ENCODE assay signal across 19 cellular contexts in the genomic region with DNA sequence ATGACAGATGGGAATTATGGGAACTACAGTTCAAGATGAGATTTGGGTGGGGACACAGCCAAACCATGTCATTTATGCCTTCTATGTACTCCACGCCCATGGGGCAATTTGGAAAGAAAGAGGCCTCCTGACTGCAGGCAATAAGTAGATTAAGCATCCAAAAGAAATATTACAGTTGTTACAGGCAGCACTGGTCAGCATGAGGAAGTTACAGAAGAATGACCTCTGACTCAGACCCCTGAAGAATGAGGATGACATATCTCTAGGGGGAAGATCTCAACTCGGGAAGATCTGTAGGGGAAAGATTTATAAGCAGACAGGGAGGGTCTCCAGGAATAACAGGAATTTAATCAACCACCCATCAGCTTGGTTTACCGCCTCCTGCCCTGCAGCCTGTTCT. TPM values are rescaled to one million over a fixed set of nuclear protein-coding genes. Genes with fewer than 3 reads are reported as not detected.
DNase-seq lines count a peak whose midpoint lies in the region; ATAC-seq and TF ChIP-seq lines count a peak whose summit lies in the region.
"Had no signal": no experiment of that assay in that cellular context is flagged by ENCODE, and none has a peak within 500 bp of the region (broad histone marks: within the 10 kb centered on the region; RNA-seq: fewer than 3 reads in every experiment).

No MANE protein-coding gene starts in this region.

- H3K9me3 Mint-ChIP-seq in HFFc6: no peaks in the 10 kb centered on the region
- H3K9me3 Mint-ChIP-seq: CD8-positive, alpha-beta T cell had no signal

- H3K4me1 ChIP-seq in lower lobe of right lung (no peaks in the 10 kb centered on the region), uterus (no peaks in the 10 kb centered on the region)
- H3K4me1 ChIP-seq: BLaER1 had no signal

- H3K4me3 ChIP-seq in lower lobe of right lung: no peak overlapping the region
- no peak overlapping the region for H3K4me3 ChIP-seq in uterus
- H3K4me3 ChIP-seq: BLaER1, SK-N-MC had no signal

- no peak overlapping the region for H3K27ac Mint-ChIP-seq in HFFc6
- H3K27ac Mint-ChIP-seq: CD8-positive, alpha-beta T cell had no signal

- H3K36me3 Mint-ChIP-seq in HFFc6 (ENCODE audit: low read depth): no peaks in the 10 kb centered on the region
- H3K36me3 Mint-ChIP-seq: CD8-positive, alpha-beta T cell had no signal

- intact Hi-C loops in lower lobe of right lung (cut with DNase I) (no loop called here), uterus (cut with DNase I; ENCODE audit: low total_unique reads) (no loop called here)

- DNase-seq in AG08395 (ENCODE audit: low spot score) (peak; percentile 52), HFFc6 (peak; percentile 8), amniotic epithelial cell (ENCODE audit: low read depth) (peak; percentile 42), iris pigment epithelial cell (ENCODE audit: low read depth) (peak; percentile 31), lower lobe of right lung (no peak), uterus (no peak), GM20000 (ENCODE audit: low spot score) (no peak)
- no peak for DNase-seq in activated CD4-positive, CD25-positive, alpha-beta regulatory T cell treated with anti-CD3 and anti-CD28 coated beads, Interleukin-2, amount 50 U/mL, for 72 hours
- DNase-seq: CD8-positive, alpha-beta T cell; DMS79; GDM1; H7; NCI-H1417 treated with DMSO at 0.1 percent for 48 hours; NCI-H2081; NCI-H524; Right ventricle myocardium superior had no signal

- H3K27me3 ChIP-seq in lower lobe of right lung (ENCODE audit: low read depth) (no peaks in the 10 kb centered on the region), uterus (no peaks in the 10 kb centered on the region)
- H3K27me3 ChIP-seq: BLaER1 had no signal

- ATAC-seq in lower lobe of right lung: no peak
- ATAC-seq: CD8-positive, alpha-beta T cell had no signal

- no peaks in the 10 kb centered on the region for H3K9me3 ChIP-seq in lower lobe of right lung
- H3K9me3 ChIP-seq in uterus: no peaks in the 10 kb centered on the region
- H3K9me3 ChIP-seq: BLaER1 had no signal

- H3K4me3 Mint-ChIP-seq in HFFc6: no peak overlapping the region
- H3K4me3 Mint-ChIP-seq: CD8-positive, alpha-beta T cell had no signal

- TF ChIP-seq POLR2A in uterus (IDR thresholded peaks at IDR 0.05): no peak

- no peaks in the 10 kb centered on the region for H3K36me3 ChIP-seq in lower lobe of right lung
- H3K36me3 ChIP-seq in uterus: no peaks in the 10 kb centered on the region
- H3K36me3 ChIP-seq: BLaER1 had no signal

- H3K4me1 Mint-ChIP-seq in HFFc6 (ENCODE audit: low read depth): peaks cover 18% of the 10 kb centered on the region

- H3K27ac ChIP-seq in lower lobe of right lung (no peak overlapping the region), uterus (no peak overlapping the region)
- H3K27ac ChIP-seq: 22Rv1, BLaER1, SK-N-MC had no signal

- no peak for TF ChIP-seq CTCF in HFFc6 (IDR thresholded peaks at IDR 0.05)
- no peak for TF ChIP-seq CTCF in lower lobe of right lung (IDR thresholded peaks at IDR 0.05)
- TF ChIP-seq CTCF in uterus (IDR thresholded peaks at IDR 0.05): no peak
- TF ChIP-seq CTCF in GM20000 (IDR thresholded peaks at IDR 0.05; ENCODE audit: extremely low read depth, missing control alignments): no peak

- H3K27me3 Mint-ChIP-seq in HFFc6 (ENCODE audit: insufficient read depth): peaks cover 3% of the 10 kb centered on the region

RNA-seq across cellular contexts. Expression of a gene that starts 58.0 kb away (rescaled TPM):
- total RNA-seq in HFFc6 (2021; fragmentation: NEBNext Ultra II Directional; extraction: Animal tissue kit (Norgen Biotek cat#: 25700)): 100 to 1,000 TPM; 212 to 294 (median 264) TPM
- total RNA-seq in lower lobe of right lung (72.6 TPM), uterus (100 to 1,000 TPM in 1 of 4 donors, 10 to 100 TPM in 3; 26.1 to 221 (median 67.9) TPM)

Comparison
In these comparisons a context has a peak if more than half of its experiments do, and no peak if none do; other contexts are left out.
1. DNase-seq: peak in AG08395 (single experiment), HFFc6 (single experiment), amniotic epithelial cell (single experiment) and iris pigment epithelial cell (single experiment); none in lower lobe of right lung (single experiment), uterus (0 of 2), GM20000 (single experiment) and activated CD4-positive, CD25-positive, alpha-beta regulatory T cell treated with anti-CD3 and anti-CD28 coated beads, Interleukin-2, amount 50 U/mL, for 72 hours (single experiment).